ENCODE assay signal across 8 cellular contexts in the genomic region with DNA sequence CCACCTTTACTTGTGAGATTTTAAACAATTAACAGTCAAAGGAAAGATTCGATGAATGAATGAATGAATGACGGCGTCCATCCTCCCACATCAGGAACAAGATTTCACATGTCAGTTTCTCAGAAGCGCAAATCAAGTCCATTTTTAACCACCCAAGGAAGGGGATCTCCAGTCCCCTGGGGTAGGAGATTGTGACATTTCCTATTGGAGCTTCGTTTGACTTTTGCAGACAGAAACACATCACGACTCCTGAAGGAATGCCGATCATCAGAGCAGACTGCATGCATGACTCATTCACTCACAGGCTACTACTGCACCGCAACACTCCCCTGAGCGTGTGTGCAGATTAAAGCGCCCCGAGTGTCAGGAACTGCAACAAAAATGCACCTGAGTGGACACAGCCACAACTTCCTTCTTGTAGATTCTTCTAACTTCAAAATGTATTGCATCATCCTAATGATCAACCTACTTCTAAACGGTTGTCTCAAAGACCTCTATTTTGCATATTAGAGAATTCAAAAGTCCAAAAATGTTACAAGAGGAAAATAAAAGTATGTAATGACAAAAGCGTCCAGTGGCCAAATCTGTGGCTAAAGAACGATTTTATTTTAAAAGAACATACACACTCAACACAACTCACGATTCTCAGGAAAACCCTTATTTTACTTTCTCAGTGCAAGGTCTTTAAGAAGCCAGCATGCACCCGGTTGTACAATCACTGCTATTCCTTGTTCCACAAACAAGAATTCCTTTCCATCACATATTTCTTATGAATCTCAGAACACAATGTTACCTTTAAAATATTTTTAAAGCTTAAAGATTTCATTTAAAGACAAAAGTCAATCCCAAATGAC.
DNase-seq lines count a peak whose midpoint lies in the region; ATAC-seq and TF ChIP-seq lines count a peak whose summit lies in the region.

No MANE protein-coding gene starts in this region.

- peaks cover 81% of the 10 kb centered on the region for H3K4me1 Mint-ChIP-seq in central memory CD8-positive, alpha-beta T cell

- H3K4me3 Mint-ChIP-seq in central memory CD8-positive, alpha-beta T cell = peak overlapping the region; percentile 93

- H3K4me1 ChIP-seq in A673 (ENCODE audit: insufficient read depth, low read length, poor library complexity, severe bottlenecking) = peaks cover 18% of the 10 kb centered on the region

- no peaks in the 10 kb centered on the region for H3K36me3 ChIP-seq in A673 (ENCODE audit: insufficient read depth, low read length, poor library complexity, severe bottlenecking)

- no peak for TF ChIP-seq CTCF in A673 (conservative IDR thresholded peaks at IDR 0.05; ENCODE audit: low read depth, low read length)

- no peaks in the 10 kb centered on the region for H3K27me3 Mint-ChIP-seq in central memory CD8-positive, alpha-beta T cell

- CTCF ChIA-PET in A673 (lab: Charles Lee) = no interaction called here

- TSS peak; percentile 48 for BruUV-seq in A673 (replicated peaks; lab: Mats Ljungman, UMichigan)

- H3K27ac Mint-ChIP-seq in central memory CD8-positive, alpha-beta T cell (ENCODE audit: low read depth) = peak overlapping the region; percentile 93

- H3K9me3 ChIP-seq in A673 (ENCODE audit: low read depth, low read length, poor library complexity, severe bottlenecking) = no peaks in the 10 kb centered on the region

- peak; percentile 60 for DNase-seq in A673 (ENCODE audit: low spot score)
- DNase-seq in T-helper 2 cell = peak in 3 of 5 experiments; percentile 54 to 85 (median 57)
- DNase-seq in central memory CD8-positive, alpha-beta T cell (ENCODE audit: low spot score in 2 of 2) = peak in 1 of 2 donors; percentile 52
- peak; percentile 15 for DNase-seq in myocyte (ENCODE audit: low read depth)
- DNase-seq in NCI-H2171 (lab: John Stamatoyannopoulos, UW) = no peak
- no peak for DNase-seq in DMS79 treated with DMSO at 0.1 percent for 48 hours (lab: John Stamatoyannopoulos, UW)

- peak overlapping the region; percentile 29 for H3K4me3 ChIP-seq in A673 (ENCODE audit: low read depth, low read length, poor library complexity, severe bottlenecking)

- POLR2A ChIA-PET in A673 (lab: Charles Lee; ENCODE audit: low non-redundant PET) = no interaction called here

- no peak overlapping the region for H3K27ac ChIP-seq in A673 (ENCODE audit: low read depth, low read length, poor library complexity, severe bottlenecking)

- no peaks in the 10 kb centered on the region for H3K27me3 ChIP-seq in A673 (replicated peaks; ENCODE audit: insufficient read depth, low read depth, low read length, poor library complexity)

- peaks cover 62% of the 10 kb centered on the region for H3K36me3 Mint-ChIP-seq in central memory CD8-positive, alpha-beta T cell (ENCODE audit: insufficient read depth)

- ATAC-seq in GM18867 (IDR thresholded peaks at IDR 0.05; ENCODE audit: unreplicated experiment) = peak; percentile 40
- peak; percentile 47 for ATAC-seq in HG03378 (IDR thresholded peaks at IDR 0.05; ENCODE audit: unreplicated experiment)
- ATAC-seq in central memory CD8-positive, alpha-beta T cell (replicated peaks; ENCODE audit: extremely low read depth, poor library complexity, severe bottlenecking) = peak; percentile 51

- intact Hi-C loops in A673 (cut with micrococcal nuclease; ENCODE audit: unreplicated experiment) = no loop called here

- no peaks in the 10 kb centered on the region for H3K9me3 Mint-ChIP-seq in central memory CD8-positive, alpha-beta T cell

Comparison
In these comparisons a context has a peak if more than half of its experiments do, and no peak if none do; other contexts are left out.
1. DNase-seq: peak in A673 (single experiment), T-helper 2 cell (3 of 5) and myocyte (single experiment); none in NCI-H2171 (single experiment) and DMS79 treated with DMSO at 0.1 percent for 48 hours (single experiment).
2. Peak in every context shown above with its lines, with median percentiles within 50 percentile points of each other: ATAC-seq.